ENCODE assay signal across 11 cellular contexts in the genomic region with DNA sequence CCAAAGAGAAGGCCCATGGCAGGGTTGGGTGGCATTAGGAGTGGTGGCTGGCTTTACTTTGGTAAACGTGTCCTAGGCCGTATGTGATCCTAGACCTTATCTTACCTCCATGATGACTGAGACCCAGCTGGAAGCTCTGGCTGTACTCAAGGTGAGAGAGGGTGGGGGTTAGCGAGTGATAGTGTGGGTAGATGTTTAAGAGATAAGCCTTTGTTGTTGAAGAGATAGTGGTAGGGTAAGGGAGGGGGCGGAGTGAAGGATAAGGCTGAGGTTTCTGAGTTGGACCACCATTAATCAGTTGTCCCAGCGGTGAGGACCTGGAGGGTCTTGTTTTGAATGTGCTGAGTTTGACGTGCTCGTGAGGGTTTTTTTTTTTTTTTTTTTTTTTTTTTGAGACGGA.
DNase-seq lines count a peak whose midpoint lies in the region; ATAC-seq, FAIRE-seq and TF ChIP-seq lines count a peak whose summit lies in the region.
"Had no signal": no experiment of that assay in that cellular context is flagged by ENCODE, and none has a peak within 500 bp of the region (broad histone marks: within the 10 kb centered on the region; RNA-seq: fewer than 3 reads in every experiment).

No MANE protein-coding gene starts in this region.

- H3K27ac ChIP-seq in kidney (ENCODE audit: low read depth in 2 of 2, low read length in 2 of 2) (peak overlapping the region; percentile 2 to 9), esophagus squamous epithelium (peak overlapping the region in 2 of 4 donors; percentile 85 to 87)

- no peak overlapping the region for H3K4me3 Mint-ChIP-seq in activated CD8-positive, alpha-beta T cell treated with anti-CD3 and anti-CD28 coated beads for 36 hours
- H3K4me3 Mint-ChIP-seq in stimulated activated memory B cell treated with anti-CD40 and anti-IgM and Interleukin-4, amounts not matched to agents 10 μg/mL and 1 μg/mL and 100 μg/mL, for 72 hours: no peak overlapping the region

- peak overlapping the region; percentile 72 for H3K27ac Mint-ChIP-seq in activated CD8-positive, alpha-beta T cell treated with anti-CD3 and anti-CD28 coated beads for 36 hours
- H3K27ac Mint-ChIP-seq in stimulated activated memory B cell treated with anti-CD40 and anti-IgM and Interleukin-4, amounts not matched to agents 10 μg/mL and 1 μg/mL and 100 μg/mL, for 72 hours: peak overlapping the region; percentile 8

- H3K36me3 ChIP-seq in kidney (ENCODE audit: control insufficient read depth in 1 of 2, insufficient read depth in 2 of 2, low read length in 2 of 2) (no peaks in the 10 kb centered on the region), esophagus squamous epithelium (no peaks in the 10 kb centered on the region)
- H3K36me3 ChIP-seq: ascending aorta had no signal

- H3K9ac ChIP-seq in kidney (ENCODE audit: low read length in 2 of 2): no peak overlapping the region

- no peaks in the 10 kb centered on the region for H3K9me3 Mint-ChIP-seq in activated CD8-positive, alpha-beta T cell treated with anti-CD3 and anti-CD28 coated beads for 36 hours
- H3K9me3 Mint-ChIP-seq in stimulated activated memory B cell treated with anti-CD40 and anti-IgM and Interleukin-4, amounts not matched to agents 10 μg/mL and 1 μg/mL and 100 μg/mL, for 72 hours: no peaks in the 10 kb centered on the region

- no peak for FAIRE-seq in kidney (lab: Jason Lieb, UNC)
- FAIRE-seq: G401.6, TTC549 had no signal

- 84 to 90% methylated on average over 8 of the region's 8 CpGs for WGBS in esophagus squamous epithelium, 2 donors

- intact Hi-C loops in activated CD8-positive, alpha-beta T cell treated with anti-CD3 and anti-CD28 coated beads for 36 hours (cut with micrococcal nuclease): loop anchor here (5.0 kb wide), 1 partner anchor 59 kb away; no protein-coding TSS in a partner anchor
- intact Hi-C loops in kidney (cut with DNase I): no loop called here
- intact Hi-C loops in esophagus squamous epithelium (cut with DNase I): no loop called here

- no peaks in the 10 kb centered on the region for H3K27me3 Mint-ChIP-seq in activated CD8-positive, alpha-beta T cell treated with anti-CD3 and anti-CD28 coated beads for 36 hours
- no peaks in the 10 kb centered on the region for H3K27me3 Mint-ChIP-seq in stimulated activated memory B cell treated with anti-CD40 and anti-IgM and Interleukin-4, amounts not matched to agents 10 μg/mL and 1 μg/mL and 100 μg/mL, for 72 hours

- H3K36me3 Mint-ChIP-seq in activated CD8-positive, alpha-beta T cell treated with anti-CD3 and anti-CD28 coated beads for 36 hours (ENCODE audit: low read depth): peaks cover 7% of the 10 kb centered on the region
- peaks cover 16% of the 10 kb centered on the region for H3K36me3 Mint-ChIP-seq in stimulated activated memory B cell treated with anti-CD40 and anti-IgM and Interleukin-4, amounts not matched to agents 10 μg/mL and 1 μg/mL and 100 μg/mL, for 72 hours

- H3K9me3 ChIP-seq in kidney (ENCODE audit: control insufficient read depth in 1 of 2, low read length in 2 of 2) (no peaks in the 10 kb centered on the region), esophagus squamous epithelium (no peaks in the 10 kb centered on the region)
- H3K9me3 ChIP-seq: ascending aorta had no signal

- no peak for TF ChIP-seq POLR2A in esophagus squamous epithelium (IDR thresholded peaks at IDR 0.05)

- DNase-seq in activated CD8-positive, alpha-beta memory T cell treated with anti-CD3 and anti-CD28 coated beads for 24 hours: peak; percentile 60
- no peak for DNase-seq in activated CD8-positive, alpha-beta memory T cell treated with anti-CD3 and anti-CD28 coated beads, Interleukin-2, amount 50 U/mL, for 4 hours
- peak; percentile 74 for DNase-seq in activated CD8-positive, alpha-beta T cell treated with anti-CD3 and anti-CD28 coated beads for 36 hours
- DNase-seq in kidney (no peak), esophagus squamous epithelium (lab: John Stamatoyannopoulos, UW) (no peak), amniotic stem cell (lab: John Stamatoyannopoulos, UW) (no peak)

- no peak overlapping the region for H3K4me3 ChIP-seq in kidney (ENCODE audit: low read length in 2 of 2)
- no peak overlapping the region for H3K4me3 ChIP-seq in esophagus squamous epithelium
- H3K4me3 ChIP-seq: ascending aorta had no signal

- H3K4me1 ChIP-seq in kidney (ENCODE audit: control insufficient read depth in 1 of 2, insufficient read depth in 1 of 2, low read depth in 1 of 2, low read length in 2 of 2) (peaks cover 30 to 33% of the 10 kb centered on the region in 2 donors), esophagus squamous epithelium (peaks cover 43 to 84% (median 62%) of the 10 kb centered on the region in 3 donors)

- no peaks in the 10 kb centered on the region for H3K27me3 ChIP-seq in esophagus squamous epithelium
- H3K27me3 ChIP-seq: ascending aorta had no signal

- POLR2A ChIA-PET in activated CD8-positive, alpha-beta T cell treated with anti-CD3 and anti-CD28 coated beads for 36 hours (lab: Charles Lee): no interaction called here

- peak; percentile 80 for ATAC-seq in activated CD8-positive, alpha-beta T cell treated with anti-CD3 and anti-CD28 coated beads for 36 hours
- no peak for ATAC-seq in stimulated activated memory B cell treated with anti-CD40 and anti-IgM and Interleukin-4, amounts not matched to agents 10 μg/mL and 1 μg/mL and 100 μg/mL, for 72 hours
- ATAC-seq in GM18867 (IDR thresholded peaks at IDR 0.05; ENCODE audit: unreplicated experiment): no peak

- TF ChIP-seq CTCF in activated CD8-positive, alpha-beta T cell treated with anti-CD3 and anti-CD28 coated beads for 36 hours (IDR thresholded peaks at IDR 0.05): no peak
- no peak for TF ChIP-seq CTCF in kidney (IDR thresholded peaks at IDR 0.05; ENCODE audit: borderline replicate concordance, extremely low read depth, insufficient read depth)
- TF ChIP-seq CTCF in esophagus squamous epithelium (IDR thresholded peaks at IDR 0.05): no peak

- CTCF ChIA-PET in activated CD8-positive, alpha-beta T cell treated with anti-CD3 and anti-CD28 coated beads for 36 hours (lab: Charles Lee): no interaction called here

- peaks cover 67% of the 10 kb centered on the region for H3K4me1 Mint-ChIP-seq in activated CD8-positive, alpha-beta T cell treated with anti-CD3 and anti-CD28 coated beads for 36 hours (ENCODE audit: low read depth)
- peaks cover 85% of the 10 kb centered on the region for H3K4me1 Mint-ChIP-seq in stimulated activated memory B cell treated with anti-CD40 and anti-IgM and Interleukin-4, amounts not matched to agents 10 μg/mL and 1 μg/mL and 100 μg/mL, for 72 hours

Comparison
In these comparisons a context has a peak if more than half of its experiments do, and no peak if none do; other contexts are left out.
1. DNase-seq: peak in activated CD8-positive, alpha-beta memory T cell treated with anti-CD3 and anti-CD28 coated beads for 24 hours (single experiment) and activated CD8-positive, alpha-beta T cell treated with anti-CD3 and anti-CD28 coated beads for 36 hours (single experiment); none in activated CD8-positive, alpha-beta memory T cell treated with anti-CD3 and anti-CD28 coated beads, Interleukin-2, amount 50 U/mL, for 4 hours (single experiment), kidney (single experiment), esophagus squamous epithelium (single experiment) and amniotic stem cell (single experiment).